ENCODE assay signal across 9 cellular contexts in genomic region chr2:233426619-233427342, GRCh38.
A peak's percentile ranks its signal among the peaks of the same experiment; 100 is the strongest.
DNase-seq lines count a peak whose midpoint lies in the region; ATAC-seq and TF ChIP-seq lines count a peak whose summit lies in the region.
"Had no signal": no experiment of that assay in that cellular context is flagged by ENCODE, and none has a peak within 500 bp of the region (broad histone marks: within the 10 kb centered on the region; RNA-seq: fewer than 3 reads in every experiment).

No MANE protein-coding gene starts in this region.

- peak; percentile 94 for DNase-seq in HS-5 (ENCODE audit: low read depth)
- peak; percentile 77 to 96 for DNase-seq in fibroblast of lung (ENCODE audit: low read depth in 2 of 2)
- DNase-seq in stimulated activated CD4-positive, alpha-beta T cell treated with anti-CD3 and anti-CD28 coated beads, Interleukin-4, amount 100 ng/mL, for 48 hours (ENCODE audit: low read depth in 2 of 2), result peak; percentile 58 to 72
- DNase-seq in NCI-H1092 (lab: John Stamatoyannopoulos, UW), result no peak
- no peak for DNase-seq in H7
- DNase-seq: WERI-Rb-1 had no signal

- H2AFZ ChIP-seq in fibroblast of lung (ENCODE audit: low read length), result no peak overlapping the region

- ATAC-seq in activated CD4-positive, CD25-positive, alpha-beta regulatory T cell treated with anti-CD3 and anti-CD28 coated beads, Interleukin-2, amount 50 U/mL, for 24 hours, result peak; percentile 95
- no peak for ATAC-seq in HG03442 (IDR thresholded peaks at IDR 0.05; ENCODE audit: unreplicated experiment)
- ATAC-seq in GM21360 (IDR thresholded peaks at IDR 0.05; ENCODE audit: unreplicated experiment), result no peak

- no peaks in the 10 kb centered on the region for H4K20me1 ChIP-seq in fibroblast of lung (ENCODE audit: control insufficient read depth, extremely low read depth, insufficient read depth, low read length)

- no peaks in the 10 kb centered on the region for H3K27me3 ChIP-seq in fibroblast of lung (ENCODE audit: control insufficient read depth, insufficient read depth, low read length)
- H3K27me3 ChIP-seq in H7 (ENCODE audit: control insufficient read depth, insufficient read depth, low read length), result no peaks in the 10 kb centered on the region

- no peak overlapping the region for H3K9ac ChIP-seq in fibroblast of lung (ENCODE audit: insufficient read depth, low read length)

- no peak for TF ChIP-seq CTCF in fibroblast of lung (conservative IDR thresholded peaks at IDR 0.05 in 1 of 2, IDR thresholded peaks at IDR 0.05 in 1 of 2; ENCODE audit: low read depth in 1 of 2, low read length in 2 of 2)

- H3K36me3 ChIP-seq in fibroblast of lung (ENCODE audit: control insufficient read depth, insufficient read depth, low read length) (peaks cover 2% of the 10 kb centered on the region), H7 (replicated peaks; ENCODE audit: control insufficient read depth, insufficient read depth, low read length) (no peaks in the 10 kb centered on the region)
- H3K36me3 ChIP-seq: WERI-Rb-1 had no signal

- H3K79me2 ChIP-seq in fibroblast of lung (ENCODE audit: control insufficient read depth, insufficient read depth, low read length), result no peaks in the 10 kb centered on the region

- H3K4me3 ChIP-seq in fibroblast of lung (replicated peaks in 1 of 4; ENCODE audit: control extremely low read depth in 1 of 4, insufficient read depth in 1 of 4, low read depth in 3 of 4, low read length in 4 of 4) (no peak overlapping the region), H7 (ENCODE audit: insufficient read depth, low read depth, low read length) (no peak overlapping the region)

- H3K9me3 ChIP-seq in fibroblast of lung (ENCODE audit: control insufficient read depth, insufficient read depth, low read depth, low read length), result no peaks in the 10 kb centered on the region

- H3K27ac ChIP-seq in fibroblast of lung (ENCODE audit: insufficient read depth, low read length), result peak overlapping the region; percentile 24
- H3K27ac ChIP-seq: WERI-Rb-1 had no signal

- H3K4me1 ChIP-seq in fibroblast of lung (ENCODE audit: control insufficient read depth, extremely low read depth, insufficient read depth, low read length), result no peaks in the 10 kb centered on the region

- no peak overlapping the region for H3K4me2 ChIP-seq in fibroblast of lung (ENCODE audit: extremely low read depth, insufficient read depth, low read length)

Comparison
In these comparisons a context has a peak if more than half of its experiments do, and no peak if none do; other contexts are left out.
1. DNase-seq: peak in HS-5 (single experiment), fibroblast of lung (2 of 2) and stimulated activated CD4-positive, alpha-beta T cell treated with anti-CD3 and anti-CD28 coated beads, Interleukin-4, amount 100 ng/mL, for 48 hours (2 of 2); none in NCI-H1092 (single experiment) and H7 (single experiment).
2. ATAC-seq: peak in activated CD4-positive, CD25-positive, alpha-beta regulatory T cell treated with anti-CD3 and anti-CD28 coated beads, Interleukin-2, amount 50 U/mL, for 24 hours (2 of 2); none in HG03442 (single experiment) and GM21360 (single experiment).